1 cellular context compared by ENCODE assay signal in genomic region chr17:19799796-19800195, GRCh38.
TF ChIP-seq lines count a peak whose summit lies in the region.

No MANE protein-coding gene starts in this region.

TF ChIP-seq in GM23338, 12 proteins besides CTCF, POLR2A, EP300 and RAD21 (continued from another document):
- TF ChIP-seq ZNF331 (CRISPR knock-in tag; IDR thresholded peaks at IDR 0.05; ENCODE audit: low read depth): no peak
- TF ChIP-seq EZH2 (IDR thresholded peaks at IDR 0.05; ENCODE audit: low read depth, unreplicated experiment): no peak
- TF ChIP-seq ZNF114 (CRISPR knock-in tag; IDR thresholded peaks at IDR 0.05): no peak
- TF ChIP-seq ETS1 (IDR thresholded peaks at IDR 0.05): no peak
- TF ChIP-seq STAT1 (IDR thresholded peaks at IDR 0.05; ENCODE audit: unreplicated experiment): no peak
- no peak for TF ChIP-seq REST (IDR thresholded peaks at IDR 0.05; ENCODE audit: unreplicated experiment)
- TF ChIP-seq, protein P1, sequence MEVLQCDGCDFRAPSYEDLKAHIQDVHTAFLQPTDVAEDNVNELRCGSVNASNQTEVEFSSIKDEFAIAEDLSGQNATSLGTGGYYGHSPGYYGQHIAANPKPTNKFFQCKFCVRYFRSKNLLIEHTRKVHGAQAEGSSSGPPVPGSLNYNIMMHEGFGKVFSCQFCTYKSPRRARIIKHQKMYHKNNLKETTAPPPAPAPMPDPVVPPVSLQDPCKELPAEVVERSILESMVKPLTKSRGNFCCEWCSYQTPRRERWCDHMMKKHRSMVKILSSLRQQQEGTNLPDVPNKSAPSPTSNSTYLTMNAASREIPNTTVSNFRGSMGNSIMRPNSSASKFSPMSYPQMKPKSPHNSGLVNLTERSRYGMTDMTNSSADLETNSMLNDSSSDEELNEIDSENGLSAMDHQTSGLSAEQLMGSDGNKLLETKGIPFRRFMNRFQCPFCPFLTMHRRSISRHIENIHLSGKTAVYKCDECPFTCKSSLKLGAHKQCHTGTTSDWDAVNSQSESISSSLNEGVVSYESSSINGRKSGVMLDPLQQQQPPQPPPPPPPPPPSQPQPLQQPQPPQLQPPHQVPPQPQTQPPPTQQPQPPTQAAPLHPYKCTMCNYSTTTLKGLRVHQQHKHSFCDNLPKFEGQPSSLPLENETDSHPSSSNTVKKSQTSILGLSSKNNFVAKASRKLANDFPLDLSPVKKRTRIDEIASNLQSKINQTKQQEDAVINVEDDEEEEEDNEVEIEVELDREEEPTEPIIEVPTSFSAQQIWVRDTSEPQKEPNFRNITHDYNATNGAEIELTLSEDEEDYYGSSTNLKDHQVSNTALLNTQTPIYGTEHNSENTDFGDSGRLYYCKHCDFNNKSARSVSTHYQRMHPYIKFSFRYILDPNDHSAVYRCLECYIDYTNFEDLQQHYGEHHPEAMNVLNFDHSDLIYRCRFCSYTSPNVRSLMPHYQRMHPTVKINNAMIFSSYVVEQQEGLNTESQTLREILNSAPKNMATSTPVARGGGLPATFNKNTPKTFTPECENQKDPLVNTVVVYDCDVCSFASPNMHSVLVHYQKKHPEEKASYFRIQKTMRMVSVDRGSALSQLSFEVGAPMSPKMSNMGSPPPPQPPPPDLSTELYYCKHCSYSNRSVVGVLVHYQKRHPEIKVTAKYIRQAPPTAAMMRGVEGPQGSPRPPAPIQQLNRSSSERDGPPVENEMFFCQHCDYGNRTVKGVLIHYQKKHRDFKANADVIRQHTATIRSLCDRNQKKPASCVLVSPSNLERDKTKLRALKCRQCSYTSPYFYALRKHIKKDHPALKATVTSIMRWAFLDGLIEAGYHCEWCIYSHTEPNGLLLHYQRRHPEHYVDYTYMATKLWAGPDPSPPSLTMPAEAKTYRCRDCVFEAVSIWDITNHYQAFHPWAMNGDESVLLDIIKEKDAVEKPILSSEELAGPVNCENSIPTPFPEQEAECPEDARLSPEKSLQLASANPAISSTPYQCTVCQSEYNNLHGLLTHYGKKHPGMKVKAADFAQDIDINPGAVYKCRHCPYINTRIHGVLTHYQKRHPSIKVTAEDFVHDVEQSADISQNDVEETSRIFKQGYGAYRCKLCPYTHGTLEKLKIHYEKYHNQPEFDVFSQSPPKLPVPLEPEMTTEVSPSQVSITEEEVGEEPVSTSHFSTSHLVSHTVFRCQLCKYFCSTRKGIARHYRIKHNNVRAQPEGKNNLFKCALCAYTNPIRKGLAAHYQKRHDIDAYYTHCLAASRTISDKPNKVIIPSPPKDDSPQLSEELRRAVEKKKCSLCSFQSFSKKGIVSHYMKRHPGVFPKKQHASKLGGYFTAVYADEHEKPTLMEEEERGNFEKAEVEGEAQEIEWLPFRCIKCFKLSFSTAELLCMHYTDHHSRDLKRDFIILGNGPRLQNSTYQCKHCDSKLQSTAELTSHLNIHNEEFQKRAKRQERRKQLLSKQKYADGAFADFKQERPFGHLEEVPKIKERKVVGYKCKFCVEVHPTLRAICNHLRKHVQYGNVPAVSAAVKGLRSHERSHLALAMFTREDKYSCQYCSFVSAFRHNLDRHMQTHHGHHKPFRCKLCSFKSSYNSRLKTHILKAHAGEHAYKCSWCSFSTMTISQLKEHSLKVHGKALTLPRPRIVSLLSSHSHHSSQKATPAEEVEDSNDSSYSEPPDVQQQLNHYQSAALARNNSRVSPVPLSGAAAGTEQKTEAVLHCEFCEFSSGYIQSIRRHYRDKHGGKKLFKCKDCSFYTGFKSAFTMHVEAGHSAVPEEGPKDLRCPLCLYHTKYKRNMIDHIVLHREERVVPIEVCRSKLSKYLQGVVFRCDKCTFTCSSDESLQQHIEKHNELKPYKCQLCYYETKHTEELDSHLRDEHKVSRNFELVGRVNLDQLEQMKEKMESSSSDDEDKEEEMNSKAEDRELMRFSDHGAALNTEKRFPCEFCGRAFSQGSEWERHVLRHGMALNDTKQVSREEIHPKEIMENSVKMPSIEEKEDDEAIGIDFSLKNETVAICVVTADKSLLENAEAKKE (CRISPR knock-in tag; IDR thresholded peaks at IDR 0.05): no peak
